ENCODE assay signal across 7 cellular contexts in genomic region chr13:34512811-34513210, GRCh38.
"Had no signal": no experiment of that assay in that cellular context is flagged by ENCODE, and none has a peak within 500 bp of the region (broad histone marks: within the 10 kb centered on the region; RNA-seq: fewer than 3 reads in every experiment).

No MANE protein-coding gene starts in this region.

- H3K27ac Mint-ChIP-seq: H9 had no signal

- H3K4me2 ChIP-seq: KMS-11 had no signal

- H3K9me3 Mint-ChIP-seq: H9 had no signal

- H3K9ac ChIP-seq: KMS-11 had no signal

- H3K4me1 Mint-ChIP-seq: H9 had no signal

- H3K27ac ChIP-seq: KMS-11 had no signal

- H3K4me3 Mint-ChIP-seq: H9 had no signal

- FAIRE-seq: H54, HTR-8/SVneo had no signal

- DNase-seq: GOT3, H9, HCEC 1CT, KBM-7 had no signal
